In genomic region chr11:120807414-120808150, GRCh38 we compare ENCODE assay signal across 10 cellular contexts.
DNase-seq lines count a peak whose midpoint lies in the region; ATAC-seq, FAIRE-seq and TF ChIP-seq lines count a peak whose summit lies in the region.
"Had no signal": no experiment of that assay in that cellular context is flagged by ENCODE, and none has a peak within 500 bp of the region (broad histone marks: within the 10 kb centered on the region; RNA-seq: fewer than 3 reads in every experiment).

No MANE protein-coding gene starts in this region.

- intact Hi-C loops in left lung (cut with DNase I), result no loop called here
- intact Hi-C loops in uterus (cut with DNase I; ENCODE audit: low total_unique reads), result no loop called here

- no peak overlapping the region for H3K4me3 ChIP-seq in bronchial epithelial cell (ENCODE audit: low read depth, low read length)
- no peak overlapping the region for H3K4me3 ChIP-seq in left lung
- H3K4me3 ChIP-seq in suprapubic skin, result no peak overlapping the region
- H3K4me3 ChIP-seq in uterus, result no peak overlapping the region

- H3K27me3 ChIP-seq in bronchial epithelial cell (ENCODE audit: control insufficient read depth, insufficient read depth, low read length) (no peaks in the 10 kb centered on the region), left lung (peaks cover 0 to 23% of the 10 kb centered on the region in 2 donors), suprapubic skin (peaks cover 13% of the 10 kb centered on the region), uterus (no peaks in the 10 kb centered on the region)

- H3K9me3 ChIP-seq in left lung (no peaks in the 10 kb centered on the region), suprapubic skin (no peaks in the 10 kb centered on the region), uterus (no peaks in the 10 kb centered on the region)

- WGBS in suprapubic skin, result 80% methylated on average over 13 of the region's 13 CpGs

- H3K27ac ChIP-seq in left lung (no peak overlapping the region), suprapubic skin (no peak overlapping the region), uterus (no peak overlapping the region)

- ATAC-seq in left lung, result peak; percentile 75

- peak; percentile 52 for FAIRE-seq in HTR-8/SVneo (lab: Jason Lieb, UNC)
- no peak for FAIRE-seq in bronchial epithelial cell (lab: Jason Lieb, UNC)

- TF ChIP-seq CTCF in AG09319 (IDR thresholded peaks at IDR 0.05; ENCODE audit: low read depth, low read length) (no peak), bronchial epithelial cell (IDR thresholded peaks at IDR 0.05; ENCODE audit: insufficient read depth, low read length, severe bottlenecking) (no peak), left lung (IDR thresholded peaks at IDR 0.05) (no peak), suprapubic skin (IDR thresholded peaks at IDR 0.05) (no peak), uterus (IDR thresholded peaks at IDR 0.05) (no peak)

- H3K36me3 ChIP-seq in bronchial epithelial cell (ENCODE audit: control insufficient read depth, insufficient read depth, low read length), result no peaks in the 10 kb centered on the region
- no peaks in the 10 kb centered on the region for H3K36me3 ChIP-seq in left lung
- no peaks in the 10 kb centered on the region for H3K36me3 ChIP-seq in suprapubic skin
- H3K36me3 ChIP-seq in uterus, result no peaks in the 10 kb centered on the region

- DNase-seq in AG09319 (ENCODE audit: extremely low read depth, low read depth) (peak; percentile 38), HTR-8/SVneo (ENCODE audit: insufficient read length, low spot score) (peak; percentile 90), bronchial epithelial cell (ENCODE audit: low read depth) (peak; percentile 78), left lung (no peak), NCI-H526 treated with DMSO at 0.1 percent for 48 hours (lab: John Stamatoyannopoulos, UW) (no peak), suprapubic skin (ENCODE audit: low spot score in 2 of 2) (no peak), midbrain (lab: John Stamatoyannopoulos, UW) (no peak), uterus (no peak)
- DNase-seq: effector CD8-positive, alpha-beta T cell; stimulated activated CD4-positive, alpha-beta T cell treated with anti-CD3 and anti-CD28 coated beads, Interleukin-4, amount 100 ng/mL, for 4 hours had no signal

- TF ChIP-seq POLR2A in suprapubic skin (IDR thresholded peaks at IDR 0.05), result no peak
- TF ChIP-seq POLR2A in uterus (IDR thresholded peaks at IDR 0.05), result no peak

- H3K4me1 ChIP-seq in left lung (no peaks in the 10 kb centered on the region), suprapubic skin (no peaks in the 10 kb centered on the region), uterus (no peaks in the 10 kb centered on the region)

- TF ChIP-seq EP300 in suprapubic skin (IDR thresholded peaks at IDR 0.05), result no peak

Comparison
In these comparisons a context has a peak if more than half of its experiments do, and no peak if none do; other contexts are left out.
1. DNase-seq: peak in AG09319 (single experiment), HTR-8/SVneo (single experiment) and bronchial epithelial cell (single experiment); none in left lung (0 of 2), NCI-H526 treated with DMSO at 0.1 percent for 48 hours (single experiment), suprapubic skin (0 of 2), midbrain (single experiment) and uterus (0 of 2).